ENCODE assay signal across 39 cellular contexts in the genomic region with DNA sequence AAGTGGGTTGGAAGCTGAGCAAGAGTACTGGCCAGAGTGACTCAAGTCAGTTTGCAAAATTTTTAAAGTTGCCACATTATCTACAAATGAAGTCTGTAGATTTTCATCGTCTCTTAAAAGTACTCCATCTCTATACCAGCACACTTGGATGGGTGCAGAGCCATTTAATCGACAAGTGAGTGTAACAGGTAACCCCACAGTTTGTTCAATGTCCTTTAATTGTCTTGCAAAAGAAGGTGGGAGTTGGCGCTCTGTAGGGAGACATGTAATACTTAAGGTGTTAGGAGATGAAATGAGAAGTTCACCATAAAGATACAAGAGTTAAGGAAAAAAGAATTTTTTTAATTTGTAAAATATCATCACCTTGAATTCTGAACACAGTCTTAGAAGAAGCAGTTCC.
"Had no signal": no experiment of that assay in that cellular context is flagged by ENCODE, and none has a peak within 500 bp of the region (broad histone marks: within the 10 kb centered on the region; RNA-seq: fewer than 3 reads in every experiment).

No MANE protein-coding gene starts in this region.

- H3K36me3 ChIP-seq: adrenal gland, brain microvascular endothelial cell, breast epithelium had no signal

- H3K27ac ChIP-seq: adrenal gland, body of pancreas, brain microvascular endothelial cell, breast epithelium, VCaP had no signal

- H3K27me3 Mint-ChIP-seq: activated CD4-positive, alpha-beta T cell treated with anti-CD3 and anti-CD28 coated beads for 36 hours; activated CD4-positive, alpha-beta T cell treated with anti-CD3 and anti-CD28 coated beads, Interleukin-2, amount 10 ng/mL, durations not matched to agents 7 days and 5 days; activated CD8-positive, alpha-beta memory T cell treated with anti-CD3 and anti-CD28 coated beads, Interleukin-2, amount 10 ng/mL, durations not matched to agents 7 days and 5 days; activated naive CD8-positive, alpha-beta T cell treated with anti-CD3 and anti-CD28 coated beads for 36 hours; central memory CD8-positive, alpha-beta T cell had no signal

- H3K27me3 ChIP-seq: adrenal gland, body of pancreas, brain microvascular endothelial cell, breast epithelium had no signal

- H3K4me1 ChIP-seq: adrenal gland, body of pancreas, breast epithelium had no signal

- H3K9me3 Mint-ChIP-seq: activated CD4-positive, alpha-beta memory T cell treated with anti-CD3 and anti-CD28 coated beads, Interleukin-2, amount 10 ng/mL, durations not matched to agents 7 days and 5 days; activated CD4-positive, alpha-beta T cell treated with anti-CD3 and anti-CD28 coated beads, Interleukin-2, amount 10 ng/mL, durations not matched to agents 7 days and 5 days; activated naive CD4-positive, alpha-beta T cell treated with anti-CD3 and anti-CD28 coated beads for 36 hours; activated naive CD4-positive, alpha-beta T cell treated with anti-CD3 and anti-CD28 coated beads, Interleukin-2, amount 50 U/mL, for 72 hours; activated naive CD8-positive, alpha-beta T cell treated with anti-CD3 and anti-CD28 coated beads for 36 hours; activated T-cell treated with anti-CD3 and anti-CD28 coated beads, Interleukin-2, amount 50 U/mL, for 4 hours; activated T-cell treated with anti-CD3 and anti-CD28 coated beads, Interleukin-2, amount 50 U/mL, for 72 hours; activated T-helper 1 cell treated with anti-CD3 and anti-CD28 coated beads, Interleukin-12 subunit alpha, Interleukin-12 subunit beta, Interleukin-2, Interleukin-4 antibody, amounts not matched to agents 30 ng/mL and 10 ng/mL and 1 ng/mL, durations not matched to agents 14 hours and 24 hours and 36 hours; central memory CD8-positive, alpha-beta T cell; T-helper 1 cell treated with Interleukin-12 subunit alpha and Interleukin-12 subunit beta and Interleukin-4 antibody, amounts not matched to agents 30 μg/mL and 1 μg/mL, for 36 hours; T-helper 2 cell treated with Interferon-gamma antibody and Interleukin-4, amounts not matched to agents 5 μg/mL and 100 μg/mL, for 36 hours had no signal

- ATAC-seq: activated CD4-positive, alpha-beta T cell treated with anti-CD3 and anti-CD28 coated beads for 36 hours; activated CD4-positive, CD25-positive, alpha-beta regulatory T cell treated with anti-CD3 and anti-CD28 coated beads, Interleukin-2, amount 50 U/mL, for 24 hours; activated CD8-positive, alpha-beta memory T cell treated with anti-CD3 and anti-CD28 coated beads, Interleukin-2, amount 10 ng/mL, durations not matched to agents 7 days and 5 days; activated CD8-positive, alpha-beta T cell treated with anti-CD3 and anti-CD28 coated beads, Interleukin-2, amount 10 ng/mL, durations not matched to agents 7 days and 5 days; activated naive CD4-positive, alpha-beta T cell treated with anti-CD3 and anti-CD28 coated beads, Interleukin-2, amount 50 U/mL, for 72 hours; activated T-cell treated with anti-CD3 and anti-CD28 coated beads, Interleukin-2, amount 50 U/mL, for 4 hours; activated T-cell treated with anti-CD3 and anti-CD28 coated beads, Interleukin-2, amount 50 U/mL, for 72 hours; activated T-helper 17 cell treated with anti-CD3 and anti-CD28 coated beads, Interleukin-2, amount 50 U/mL, for 72 hours; body of pancreas had no signal

- H3K9me3 ChIP-seq: adrenal gland, body of pancreas, breast epithelium had no signal

- H3K4me1 Mint-ChIP-seq: activated CD4-positive, alpha-beta memory T cell treated with anti-CD3 and anti-CD28 coated beads, Interleukin-2, amount 10 ng/mL, durations not matched to agents 7 days and 5 days; activated CD4-positive, alpha-beta T cell treated with anti-CD3 and anti-CD28 coated beads for 36 hours; activated CD4-positive, alpha-beta T cell treated with anti-CD3 and anti-CD28 coated beads, Interleukin-2, amount 10 ng/mL, durations not matched to agents 7 days and 5 days; activated CD8-positive, alpha-beta memory T cell treated with anti-CD3 and anti-CD28 coated beads, Interleukin-2, amount 10 ng/mL, durations not matched to agents 7 days and 5 days; activated naive CD8-positive, alpha-beta T cell treated with anti-CD3 and anti-CD28 coated beads for 36 hours; activated T-helper 17 cell treated with anti-CD3 and anti-CD28 coated beads, Interleukin-2, amount 50 U/mL, for 72 hours; central memory CD8-positive, alpha-beta T cell had no signal

- H3K36me3 Mint-ChIP-seq: activated CD8-positive, alpha-beta memory T cell treated with anti-CD3 and anti-CD28 coated beads, Interleukin-2, amount 10 ng/mL, durations not matched to agents 7 days and 5 days had no signal

- H3K4me3 ChIP-seq: adrenal gland, body of pancreas, breast epithelium had no signal

- H3K27ac Mint-ChIP-seq: activated CD4-positive, alpha-beta memory T cell treated with anti-CD3 and anti-CD28 coated beads, Interleukin-2, amount 10 ng/mL, durations not matched to agents 7 days and 5 days; activated CD4-positive, alpha-beta T cell treated with anti-CD3 and anti-CD28 coated beads for 36 hours; activated CD4-positive, alpha-beta T cell treated with anti-CD3 and anti-CD28 coated beads, Interleukin-2, amount 10 ng/mL, durations not matched to agents 7 days and 5 days; activated CD8-positive, alpha-beta memory T cell treated with anti-CD3 and anti-CD28 coated beads, Interleukin-2, amount 10 ng/mL, durations not matched to agents 7 days and 5 days; activated CD8-positive, alpha-beta T cell treated with anti-CD3 and anti-CD28 coated beads, Interleukin-2, amount 10 ng/mL, durations not matched to agents 7 days and 5 days; activated naive CD4-positive, alpha-beta T cell treated with anti-CD3 and anti-CD28 coated beads for 36 hours; activated naive CD4-positive, alpha-beta T cell treated with anti-CD3 and anti-CD28 coated beads, Interleukin-2, amount 50 U/mL, for 72 hours; activated naive CD8-positive, alpha-beta T cell treated with anti-CD3 and anti-CD28 coated beads for 36 hours; activated T-cell treated with anti-CD3 and anti-CD28 coated beads, Interleukin-2, amount 50 U/mL, for 72 hours; activated T-helper 1 cell treated with anti-CD3 and anti-CD28 coated beads, Interleukin-12 subunit alpha, Interleukin-12 subunit beta, Interleukin-2, Interleukin-4 antibody, amounts not matched to agents 30 ng/mL and 10 ng/mL and 1 ng/mL, durations not matched to agents 14 hours and 24 hours and 36 hours; activated T-helper 17 cell treated with anti-CD3 and anti-CD28 coated beads, Interleukin-2, amount 50 U/mL, for 72 hours; T-helper 1 cell treated with Interleukin-12 subunit alpha and Interleukin-12 subunit beta and Interleukin-4 antibody, amounts not matched to agents 30 μg/mL and 1 μg/mL, for 36 hours; T-helper 2 cell treated with Interferon-gamma antibody and Interleukin-4, amounts not matched to agents 5 μg/mL and 100 μg/mL, for 36 hours had no signal

- H3K4me3 Mint-ChIP-seq: activated CD4-positive, alpha-beta memory T cell treated with anti-CD3 and anti-CD28 coated beads, Interleukin-2, amount 10 ng/mL, durations not matched to agents 7 days and 5 days; activated CD4-positive, alpha-beta T cell treated with anti-CD3 and anti-CD28 coated beads for 36 hours; activated CD4-positive, alpha-beta T cell treated with anti-CD3 and anti-CD28 coated beads, Interleukin-2, amount 10 ng/mL, durations not matched to agents 7 days and 5 days; activated CD8-positive, alpha-beta memory T cell treated with anti-CD3 and anti-CD28 coated beads, Interleukin-2, amount 10 ng/mL, durations not matched to agents 7 days and 5 days; activated CD8-positive, alpha-beta T cell treated with anti-CD3 and anti-CD28 coated beads, Interleukin-2, amount 10 ng/mL, durations not matched to agents 7 days and 5 days; activated naive CD4-positive, alpha-beta T cell treated with anti-CD3 and anti-CD28 coated beads for 36 hours; activated naive CD8-positive, alpha-beta T cell treated with anti-CD3 and anti-CD28 coated beads for 36 hours; activated T-cell treated with anti-CD3 and anti-CD28 coated beads, Interleukin-2, amount 50 U/mL, for 4 hours; activated T-cell treated with anti-CD3 and anti-CD28 coated beads, Interleukin-2, amount 50 U/mL, for 72 hours; activated T-helper 1 cell treated with anti-CD3 and anti-CD28 coated beads, Interleukin-12 subunit alpha, Interleukin-12 subunit beta, Interleukin-2, Interleukin-4 antibody, amounts not matched to agents 30 ng/mL and 10 ng/mL and 1 ng/mL, durations not matched to agents 14 hours and 24 hours and 36 hours; activated T-helper 17 cell treated with anti-CD3 and anti-CD28 coated beads, Interleukin-2, amount 50 U/mL, for 72 hours; central memory CD8-positive, alpha-beta T cell; T-helper 1 cell treated with Interleukin-12 subunit alpha and Interleukin-12 subunit beta and Interleukin-4 antibody, amounts not matched to agents 30 μg/mL and 1 μg/mL, for 36 hours; T-helper 2 cell treated with Interferon-gamma antibody and Interleukin-4, amounts not matched to agents 5 μg/mL and 100 μg/mL, for 36 hours had no signal

- DNase-seq: activated CD4-positive, alpha-beta memory T cell treated with anti-CD3 and anti-CD28 coated beads, Interleukin-2, amount 10 ng/mL, durations not matched to agents 7 days and 5 days; activated CD4-positive, alpha-beta T cell treated with anti-CD3 and anti-CD28 coated beads for 1 hour; activated CD4-positive, alpha-beta T cell treated with anti-CD3 and anti-CD28 coated beads for 36 hours; activated CD4-positive, alpha-beta T cell treated with anti-CD3 and anti-CD28 coated beads for 48 hours; activated CD4-positive, alpha-beta T cell treated with anti-CD3 and anti-CD28 coated beads, Interleukin-2, amount 10 ng/mL, durations not matched to agents 7 days and 5 days; activated CD4-positive, alpha-beta T cell treated with anti-CD3 and anti-CD28 coated beads, Interleukin-2, amount 50 U/mL, for 48 hours; activated CD4-positive, CD25-positive, alpha-beta regulatory T cell; activated CD8-positive, alpha-beta memory T cell treated with anti-CD3 and anti-CD28 coated beads for 24 hours; activated CD8-positive, alpha-beta memory T cell treated with anti-CD3 and anti-CD28 coated beads, Interleukin-2, amount 10 ng/mL, durations not matched to agents 7 days and 5 days; activated CD8-positive, alpha-beta T cell treated with anti-CD3 and anti-CD28 coated beads, Interleukin-2, amount 10 ng/mL, durations not matched to agents 7 days and 5 days; activated effector memory CD4-positive, alpha-beta T cell treated with anti-CD3 and anti-CD28 coated beads, Interleukin-2, amount 50 U/mL, for 16 hours; activated gamma-delta T cell treated with Interleukin-2 at 50 U/mL for 16 hours; activated naive CD4-positive, alpha-beta T cell; activated naive CD4-positive, alpha-beta T cell treated with anti-CD3 and anti-CD28 coated beads for 36 hours; activated naive CD4-positive, alpha-beta T cell treated with anti-CD3 and anti-CD28 coated beads, Interleukin-2, amount 50 U/mL, for 16 hours; activated naive CD8-positive, alpha-beta T cell treated with anti-CD3 and anti-CD28 coated beads for 36 hours; activated T-cell treated with anti-CD3 and anti-CD28 coated beads for 4 hours; activated T-cell treated with anti-CD3 and anti-CD28 coated beads, Interleukin-2, amount 50 U/mL, for 1 hour; activated T-cell treated with anti-CD3 and anti-CD28 coated beads, Interleukin-2, amount 50 U/mL, for 4 hours; activated T-cell treated with anti-CD3 and anti-CD28 coated beads, Interleukin-2, amount 50 U/mL, for 72 hours; adrenal gland; amniotic stem cell; aorta; body of pancreas; brain microvascular endothelial cell; caudate nucleus; cerebellar nuclear complex; T-helper 1 cell; T-helper 2 cell; T-helper 9 cell had no signal
